ENCODE assay signal across 1 cellular context in the genomic region with DNA sequence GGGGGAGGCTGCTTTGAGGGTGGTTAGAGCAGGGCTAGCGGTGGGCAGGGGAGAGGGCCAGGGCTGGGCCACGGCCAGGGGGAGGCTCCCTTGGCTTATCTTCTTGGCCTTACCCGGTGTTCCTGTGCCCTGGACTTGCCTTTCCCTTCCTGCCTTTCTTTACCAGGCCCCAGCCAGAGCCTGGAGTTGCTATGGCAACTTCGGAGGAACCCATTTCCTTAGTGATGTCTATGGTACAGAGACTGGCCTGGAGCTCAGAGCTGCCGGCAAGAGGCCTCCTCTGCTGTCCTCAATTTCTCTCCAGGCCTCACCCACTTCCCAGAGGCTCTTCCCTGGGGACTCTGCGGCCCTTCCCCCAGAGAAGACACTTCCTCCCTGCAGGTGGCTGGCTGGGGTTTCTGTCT.
TF ChIP-seq lines count a peak whose summit lies in the region.

No MANE protein-coding gene starts in this region.

TF ChIP-seq in HepG2, 621 proteins besides CTCF, POLR2A, EP300 and RAD21:
- peak; percentile 50; the same call in 1 of the 2 replicates for TF ChIP-seq RFX3 (CRISPR knock-in tag; IDR thresholded peaks at IDR 0.05)
- TF ChIP-seq, protein P1, sequence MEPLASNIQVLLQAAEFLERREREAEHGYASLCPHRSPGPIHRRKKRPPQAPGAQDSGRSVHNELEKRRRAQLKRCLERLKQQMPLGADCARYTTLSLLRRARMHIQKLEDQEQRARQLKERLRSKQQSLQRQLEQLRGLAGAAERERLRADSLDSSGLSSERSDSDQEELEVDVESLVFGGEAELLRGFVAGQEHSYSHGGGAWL (CRISPR knock-in tag; IDR thresholded peaks at IDR 0.05) = no peak
